In genomic region chr17:79862259-79862658, GRCh38 we compare ENCODE assay signal across 16 cellular contexts. TPM values are rescaled to one million over a fixed set of nuclear protein-coding genes. Genes with fewer than 3 reads are reported as not detected.
DNase-seq lines count a peak whose midpoint lies in the region; ATAC-seq and TF ChIP-seq lines count a peak whose summit lies in the region.
"Had no signal": no experiment of that assay in that cellular context is flagged by ENCODE, and none has a peak within 500 bp of the region (broad histone marks: within the 10 kb centered on the region; RNA-seq: fewer than 3 reads in every experiment).

No MANE protein-coding gene starts in this region.

- TF ChIP-seq CTCF in OCI-LY3 (IDR thresholded peaks at IDR 0.05; ENCODE audit: low read depth, low read length) = no peak
- no peak for TF ChIP-seq CTCF in liver (IDR thresholded peaks at IDR 0.05; ENCODE audit: low read depth, low read length, missing input control)
- no peak for TF ChIP-seq CTCF in osteoblast (IDR thresholded peaks at IDR 0.05; ENCODE audit: extremely low read depth, low read depth, low read length)

- H4K20me1 ChIP-seq in BLaER1 = no peaks in the 10 kb centered on the region
- no peaks in the 10 kb centered on the region for H4K20me1 ChIP-seq in OCI-LY3 (ENCODE audit: insufficient read depth, low read length)
- no peaks in the 10 kb centered on the region for H4K20me1 ChIP-seq in osteoblast (ENCODE audit: insufficient read depth, low read length)

- H3K4me2 ChIP-seq in BLaER1 (peak overlapping the region; percentile 80), OCI-LY3 (ENCODE audit: low read length) (peak overlapping the region; percentile 32), osteoblast (ENCODE audit: insufficient read depth, low read length) (no peak overlapping the region)

- H3K27ac ChIP-seq in BLaER1 (no peak overlapping the region), OCI-LY3 (ENCODE audit: low read length) (no peak overlapping the region), liver (ENCODE audit: low read depth in 1 of 2, low read length in 2 of 2) (no peak overlapping the region), osteoblast (ENCODE audit: low read depth, low read length) (no peak overlapping the region)
- H3K27ac ChIP-seq: C4-2B, GM23248 had no signal

- H3K79me2 ChIP-seq in OCI-LY3 (ENCODE audit: low read length) (no peaks in the 10 kb centered on the region), osteoblast (ENCODE audit: insufficient read depth, low read length) (no peaks in the 10 kb centered on the region)

- no peak for ATAC-seq in GM21526 (IDR thresholded peaks at IDR 0.05; ENCODE audit: low FRiP score, unreplicated experiment)

- no peaks in the 10 kb centered on the region for H3K27me3 ChIP-seq in BLaER1
- peaks cover 9% of the 10 kb centered on the region for H3K27me3 ChIP-seq in OCI-LY3 (ENCODE audit: low read depth, low read length)
- H3K27me3 ChIP-seq in liver (ENCODE audit: control insufficient read depth in 4 of 4, insufficient read depth in 4 of 4, low read length in 3 of 4) = no peaks in the 10 kb centered on the region
- peaks cover 43% of the 10 kb centered on the region for H3K27me3 ChIP-seq in osteoblast (ENCODE audit: insufficient read depth, low read length)

- TF ChIP-seq RAD21 in liver (IDR thresholded peaks at IDR 0.05) = no peak

- no peak overlapping the region for H3K9ac ChIP-seq in BLaER1
- no peak overlapping the region for H3K9ac ChIP-seq in OCI-LY3 (ENCODE audit: low read length)
- no peak overlapping the region for H3K9ac ChIP-seq in liver (ENCODE audit: low read depth in 1 of 2, low read length in 2 of 2)
- H3K9ac ChIP-seq: GM23248 had no signal

- no peaks in the 10 kb centered on the region for H3K36me3 ChIP-seq in BLaER1
- H3K36me3 ChIP-seq in OCI-LY3 (replicated peaks; ENCODE audit: low read depth, low read length) = no peaks in the 10 kb centered on the region
- no peaks in the 10 kb centered on the region for H3K36me3 ChIP-seq in liver (ENCODE audit: control insufficient read depth in 4 of 4, insufficient read depth in 3 of 4, low read depth in 1 of 4, low read length in 3 of 4)
- no peaks in the 10 kb centered on the region for H3K36me3 ChIP-seq in osteoblast (ENCODE audit: insufficient read depth, low read length)

- H3K4me3 ChIP-seq in BLaER1 (no peak overlapping the region), OCI-LY3 (ENCODE audit: low read length) (no peak overlapping the region), liver (ENCODE audit: low read depth in 1 of 3, low read length in 3 of 3) (no peak overlapping the region), osteoblast (ENCODE audit: insufficient read depth, low read length) (no peak overlapping the region)
- H3K4me3 ChIP-seq: GM23248 had no signal

- H3K9me3 ChIP-seq in BLaER1 (no peaks in the 10 kb centered on the region), OCI-LY3 (ENCODE audit: insufficient read depth, low read length) (no peaks in the 10 kb centered on the region), liver (ENCODE audit: control insufficient read depth in 4 of 4, low read length in 3 of 4) (no peaks in the 10 kb centered on the region), osteoblast (ENCODE audit: low read depth, low read length) (no peaks in the 10 kb centered on the region)

- H2AFZ ChIP-seq in OCI-LY3 (ENCODE audit: low read depth, low read length) (no peak overlapping the region; the same call in 1 of the 2 replicates), osteoblast (ENCODE audit: low read length) (no peak overlapping the region)
- H2AFZ ChIP-seq: GM23248 had no signal

- DNase-seq in osteoblast (ENCODE audit: insufficient read length, low spot score, missing footprints) (peak; percentile 48), NCI-H1048 (lab: John Stamatoyannopoulos, UW) (no peak), DMS79 treated with DMSO at 0.1 percent for 48 hours (lab: John Stamatoyannopoulos, UW) (no peak), iPS-NIHi7 (ENCODE audit: extremely low spot score) (no peak)
- DNase-seq: 8988T; CD4-positive, alpha-beta memory T cell; COR-L47; DMS153; DND-41; GDM1; GM23248 had no signal

- peaks cover 28% of the 10 kb centered on the region for H3K4me1 ChIP-seq in BLaER1
- peaks cover 31% of the 10 kb centered on the region for H3K4me1 ChIP-seq in OCI-LY3 (ENCODE audit: low read length)
- H3K4me1 ChIP-seq in liver (ENCODE audit: control insufficient read depth in 4 of 4, insufficient read depth in 4 of 4, low read length in 3 of 4) = peaks cover 0 to 4% (median 0%) of the 10 kb centered on the region in 4 donors
- H3K4me1 ChIP-seq in osteoblast (ENCODE audit: insufficient read depth, low read length) = no peaks in the 10 kb centered on the region

- WGBS in liver = 56% methylated on average over 5 of the region's 5 CpGs

TF ChIP-seq in liver, 16 proteins besides CTCF, POLR2A, EP300 and RAD21:
- TF ChIP-seq ZBTB33 (IDR thresholded peaks at IDR 0.05) = no peak
- TF ChIP-seq HNF4A (conservative IDR thresholded peaks at IDR 0.05) = no peak
- TF ChIP-seq NR2F2 (IDR thresholded peaks at IDR 0.05) = peak; percentile 79

RNA-seq across cellular contexts. Expression of gene CBX4, which starts 23.0 kb away (rescaled TPM):
- 1 to 10 TPM; 4.8 to 7.7 TPM for total RNA-seq in liver
- polyA plus RNA-seq in liver = 1 to 10 TPM; 4.9 to 8.9 TPM
- total RNA-seq in osteoblast = 17.1 and 22.1 TPM in 2 replicates
